ENCODE assay signal across 24 cellular contexts in the genomic region with DNA sequence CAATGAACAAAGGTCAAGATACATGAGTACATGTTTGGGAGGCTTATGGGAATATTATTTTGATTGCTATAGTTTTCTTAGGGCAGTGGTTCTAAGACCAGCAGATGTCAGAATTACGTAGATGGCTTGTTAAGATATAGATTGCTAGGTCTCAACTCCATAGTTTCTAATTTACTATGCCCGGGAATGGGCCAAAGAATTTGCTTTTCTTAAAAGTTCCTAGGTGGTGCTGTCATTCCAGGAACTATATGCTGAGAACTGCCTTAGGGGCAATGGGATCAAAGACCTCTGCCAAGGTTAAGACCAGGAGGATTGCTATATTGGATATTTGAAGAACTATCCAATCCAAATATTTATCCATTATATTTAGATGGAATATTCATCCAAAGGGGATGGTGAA.
"Had no signal": no experiment of that assay in that cellular context is flagged by ENCODE, and none has a peak within 500 bp of the region (broad histone marks: within the 10 kb centered on the region; RNA-seq: fewer than 3 reads in every experiment).

No MANE protein-coding gene starts in this region.

- ATAC-seq: natural killer cell; psoas muscle; right cardiac atrium; right lobe of liver; stimulated activated effector memory CD8-positive, alpha-beta T cell treated with anti-CD3 and anti-CD28 coated beads, Interleukin-12 subunit alpha, Interleukin-12 subunit beta, amount 100 ng/mL, for 72 hours; stimulated activated naive B cell treated with anti-CD40 and anti-IgM and Interleukin-4, amounts not matched to agents 10 μg/mL and 1 μg/mL and 100 μg/mL, for 72 hours; upper lobe of right lung had no signal

- H3K9ac ChIP-seq: neural progenitor cell, parathyroid adenoma had no signal

- H3K4me1 ChIP-seq: neural progenitor cell, parathyroid adenoma, psoas muscle, right lobe of liver, sigmoid colon, stomach, thyroid gland, tibial nerve, upper lobe of right lung, uterus had no signal

- H3K9me3 ChIP-seq: ovary, right lobe of liver, sigmoid colon, stomach, thoracic aorta, thyroid gland, upper lobe of right lung, uterus had no signal

- H3K79me2 ChIP-seq: parathyroid adenoma had no signal

- H3K4me2 ChIP-seq: neural progenitor cell had no signal

- H3K27ac ChIP-seq: neural progenitor cell, ovary, parathyroid adenoma, psoas muscle, right lobe of liver, sigmoid colon, stomach, thoracic aorta, thyroid gland, tibial nerve, upper lobe of right lung, uterus had no signal

- H2AFZ ChIP-seq: neural progenitor cell, parathyroid adenoma had no signal

- DNase-seq: natural killer cell; occipital lobe; ovary; posterior cingulate gyrus; psoas muscle; right cardiac atrium; right lobe of liver; sigmoid colon; small intestine; stimulated activated CD4-positive, alpha-beta T cell treated with anti-CD3 and anti-CD28 coated beads, Interleukin-15, amount 100 ng/mL, for 24 hours; stimulated activated CD4-positive, alpha-beta T cell treated with anti-CD3 and anti-CD28 coated beads, Interleukin-2, amount 100 ng/mL, for 24 hours; stimulated activated CD4-positive, alpha-beta T cell treated with anti-CD3 and anti-CD28 coated beads, Interleukin-2, amount 100 ng/mL, for 48 hours; stimulated activated CD4-positive, alpha-beta T cell treated with anti-CD3 and anti-CD28 coated beads, Interleukin-4, amount 100 ng/mL, for 24 hours; stimulated activated naive B cell treated with anti-CD40 and anti-IgM and Interleukin-4, amounts not matched to agents 10 μg/mL and 1 μg/mL and 100 μg/mL, for 72 hours; stimulated activated naive CD4-positive, alpha-beta T cell treated with Interleukin-2 at 50 U/mL for 16 hours; stomach; thyroid gland; upper lobe of right lung; uterus had no signal

- H3K27me3 ChIP-seq: neural progenitor cell, ovary, right lobe of liver, sigmoid colon, stomach, thyroid gland, tibial nerve, upper lobe of right lung, uterus had no signal

- H3K4me3 ChIP-seq: neural progenitor cell, ovary, psoas muscle, right lobe of liver, sigmoid colon, stomach, thoracic aorta, thyroid gland, tibial nerve, upper lobe of right lung, uterus had no signal

- H3K36me3 ChIP-seq: neural progenitor cell, ovary, right lobe of liver, sigmoid colon, stomach, thoracic aorta, thyroid gland, upper lobe of right lung, uterus had no signal
